In genomic region chr19:49553451-49554271, GRCh38 we compare ENCODE assay signal across 1 cellular context.
TF ChIP-seq lines count a peak whose summit lies in the region.

No MANE protein-coding gene starts in this region.

TF ChIP-seq in HepG2, 621 proteins besides CTCF, POLR2A, EP300 and RAD21 (continued from another document):
- TF ChIP-seq ZNF280D (CRISPR knock-in tag; IDR thresholded peaks at IDR 0.05) (0 out of 2 replicates have a peak, but pooled peaks have one; percentile 26), ZNF264 (CRISPR knock-in tag; IDR thresholded peaks at IDR 0.05) (no peak), MIXL1 (CRISPR knock-in tag; IDR thresholded peaks at IDR 0.05) (peak; percentile 56; the same call in 1 of the 2 replicates), HNF4G (IDR thresholded peaks at IDR 0.05; ENCODE audit: borderline replicate concordance, low read depth, low read length) (peak; percentile 79; the same call in 1 of the 2 replicates), HNF4G (CRISPR knock-in tag; IDR thresholded peaks at IDR 0.05; ENCODE audit: borderline replicate concordance, low read depth) (0 out of 2 replicates have a peak, but pooled peaks have one; percentile 45), TBP (CRISPR knock-in tag; IDR thresholded peaks at IDR 0.05) (no peak), PHF21A (CRISPR knock-in tag; IDR thresholded peaks at IDR 0.05) (peak; percentile 63), SIN3A (IDR thresholded peaks at IDR 0.05; ENCODE audit: borderline replicate concordance, low read depth, low read length) (no peak), RXRB (CRISPR knock-in tag; IDR thresholded peaks at IDR 0.05; ENCODE audit: borderline replicate concordance) (peak; percentile 29; the same call in 1 of the 2 replicates), MTERF4 (CRISPR knock-in tag; IDR thresholded peaks at IDR 0.05) (no peak), ZNF331 (CRISPR knock-in tag; IDR thresholded peaks at IDR 0.05) (0 out of 2 replicates have a peak, but pooled peaks have one; percentile 10), HOXA3 (CRISPR knock-in tag; IDR thresholded peaks at IDR 0.05) (0 out of 2 replicates have a peak, but pooled peaks have one; percentile 14), SP1 (IDR thresholded peaks at IDR 0.05) (no peak), SP1 (CRISPR knock-in tag; IDR thresholded peaks at IDR 0.05) (no peak)
